ENCODE assay signal across 2 cellular contexts in genomic region chr5:126385509-126385908, GRCh38.
TF ChIP-seq lines count a peak whose summit lies in the region.

No MANE protein-coding gene starts in this region.

TF ChIP-seq in GM23338, 12 proteins besides CTCF, POLR2A, EP300 and RAD21 (continued from another document):
- TF ChIP-seq ZNF462 (CRISPR knock-in tag; IDR thresholded peaks at IDR 0.05) (no peak), EZH2 (IDR thresholded peaks at IDR 0.05; ENCODE audit: low read depth, unreplicated experiment) (no peak), POLR2AphosphoS5 (IDR thresholded peaks at IDR 0.05; ENCODE audit: low read depth) (no peak), NANOG (IDR thresholded peaks at IDR 0.05; ENCODE audit: borderline replicate concordance) (no peak), EZH2phosphoT487 (IDR thresholded peaks at IDR 0.05; ENCODE audit: unreplicated experiment) (no peak), ZNF114 (CRISPR knock-in tag; IDR thresholded peaks at IDR 0.05) (no peak), STAT1 (IDR thresholded peaks at IDR 0.05; ENCODE audit: unreplicated experiment) (no peak), CREB1 (CRISPR knock-in tag; IDR thresholded peaks at IDR 0.05; ENCODE audit: low read depth) (no peak), REST (IDR thresholded peaks at IDR 0.05; ENCODE audit: unreplicated experiment) (no peak), ETS1 (IDR thresholded peaks at IDR 0.05) (no peak), JUNB (IDR thresholded peaks at IDR 0.05; ENCODE audit: unreplicated experiment) (no peak)

TF ChIP-seq in SK-N-SH treated with all-trans-retinoic acid at 6 μM for 48 hours, 23 proteins besides CTCF, POLR2A, EP300 and RAD21 (continued from another document):
- TF ChIP-seq POU6F1 (CRISPR knock-in tag; IDR thresholded peaks at IDR 0.05; ENCODE audit: borderline replicate concordance, low read depth) (no peak), ZFP30 (CRISPR knock-in tag; IDR thresholded peaks at IDR 0.05) (no peak), ZNF565 (CRISPR knock-in tag; conservative IDR thresholded peaks at IDR 0.05; ENCODE audit: low read depth) (no peak), CSRNP3 (CRISPR knock-in tag; IDR thresholded peaks at IDR 0.05) (no peak), BACH2 (CRISPR knock-in tag; IDR thresholded peaks at IDR 0.05; ENCODE audit: borderline replicate concordance) (no peak), ZC3H10 (CRISPR knock-in tag; IDR thresholded peaks at IDR 0.05) (no peak)
